21 cellular contexts compared by ENCODE assay signal in genomic region chr12:9699269-9699897, GRCh38. TPM values are rescaled to one million over a fixed set of nuclear protein-coding genes. Genes with fewer than 3 reads are reported as not detected.
A peak's percentile ranks its signal among the peaks of the same experiment; 100 is the strongest.
DNase-seq lines count a peak whose midpoint lies in the region; ATAC-seq and TF ChIP-seq lines count a peak whose summit lies in the region.
"Had no signal": no experiment of that assay in that cellular context is flagged by ENCODE, and none has a peak within 500 bp of the region (broad histone marks: within the 10 kb centered on the region; RNA-seq: fewer than 3 reads in every experiment).

No MANE protein-coding gene starts in this region.

- H3K4me3 Mint-ChIP-seq in activated T-cell treated with anti-CD3 and anti-CD28 coated beads, Interleukin-2, amount 50 U/mL, for 24 hours, result no peak overlapping the region
- H3K4me3 Mint-ChIP-seq in T-cell, result no peak overlapping the region

- H3K27me3 Mint-ChIP-seq in activated T-cell treated with anti-CD3 and anti-CD28 coated beads, Interleukin-2, amount 50 U/mL, for 24 hours, result no peaks in the 10 kb centered on the region
- H3K27me3 Mint-ChIP-seq in T-cell, result no peaks in the 10 kb centered on the region

- peaks cover 38% of the 10 kb centered on the region for H3K36me3 Mint-ChIP-seq in activated T-cell treated with anti-CD3 and anti-CD28 coated beads, Interleukin-2, amount 50 U/mL, for 24 hours (ENCODE audit: low read depth)
- H3K36me3 Mint-ChIP-seq in T-cell, result peaks cover 32% of the 10 kb centered on the region

- H3K4me1 Mint-ChIP-seq in activated T-cell treated with anti-CD3 and anti-CD28 coated beads, Interleukin-2, amount 50 U/mL, for 24 hours (ENCODE audit: low read depth), result peaks cover 73% of the 10 kb centered on the region
- H3K4me1 Mint-ChIP-seq in T-cell, result peaks cover 52 to 65% (median 55%) of the 10 kb centered on the region in 3 donors

- peak overlapping the region in 2 of 4 donors; percentile 39 to 41 for H3K27ac ChIP-seq in gastrocnemius medialis
- H3K27ac ChIP-seq: brain microvascular endothelial cell had no signal

- H3K9ac ChIP-seq in skeletal muscle satellite cell (ENCODE audit: low read depth, low read length), result no peak overlapping the region

- intact Hi-C loops in gastrocnemius medialis (cut with DNase I; ENCODE audit: low total_unique reads), result no loop called here

- ATAC-seq in T-cell (replicated peaks in 1 of 4) (no peak), GM19397 (IDR thresholded peaks at IDR 0.05; ENCODE audit: unreplicated experiment) (no peak), gastrocnemius medialis (no peak)
- ATAC-seq: PC-3 had no signal

- in situ Hi-C loops in gastrocnemius medialis (cut with MboI; ENCODE audit: low sequenced_read_pairs in 4 of 4), result no loop called here

- H3K27ac Mint-ChIP-seq in activated T-cell treated with anti-CD3 and anti-CD28 coated beads, Interleukin-2, amount 50 U/mL, for 24 hours, result peak overlapping the region; percentile 36
- peak overlapping the region; percentile 36 to 94 for H3K27ac Mint-ChIP-seq in T-cell

- TF ChIP-seq POLR2A in gastrocnemius medialis (IDR thresholded peaks at IDR 0.05), result no peak

- H3K4me3 ChIP-seq in skeletal muscle satellite cell (ENCODE audit: low read length) (no peak overlapping the region), gastrocnemius medialis (no peak overlapping the region)

- H3K27me3 ChIP-seq in skeletal muscle satellite cell (ENCODE audit: control insufficient read depth, insufficient read depth, low read length), result no peaks in the 10 kb centered on the region
- H3K27me3 ChIP-seq in gastrocnemius medialis, result no peaks in the 10 kb centered on the region
- H3K27me3 ChIP-seq: brain microvascular endothelial cell had no signal

- H3K9me3 Mint-ChIP-seq in activated T-cell treated with anti-CD3 and anti-CD28 coated beads, Interleukin-2, amount 50 U/mL, for 24 hours, result peaks cover 39% of the 10 kb centered on the region
- H3K9me3 Mint-ChIP-seq in T-cell, result peaks cover 16 to 60% (median 52%) of the 10 kb centered on the region in 3 donors

- H3K4me1 ChIP-seq in skeletal muscle satellite cell (ENCODE audit: control insufficient read depth, insufficient read depth, low read length) (peaks cover 5% of the 10 kb centered on the region), gastrocnemius medialis (no peaks in the 10 kb centered on the region)

- POLR2A ChIA-PET in T-cell (lab: Charles Lee), result interaction anchor here (0.5 to 1.3 kb wide), 5 partner anchors 12 to 61 kb away, joined by 3 to 5 read pairs (median 3); no protein-coding TSS in a partner anchor

- TF ChIP-seq CTCF in gastrocnemius medialis (IDR thresholded peaks at IDR 0.05 in 4 of 5, conservative IDR thresholded peaks at IDR 0.05 in 1 of 5), result no peak

- CTCF ChIA-PET in T-cell (lab: Charles Lee), result interaction anchor here (0.6 to 1.4 kb wide), 4 partner anchors 18 to 64 kb away, joined by 3 to 4 read pairs (median 3); partner anchors contain the start of gene CLEC2D (in 1 of the 2)

- H3K9me3 ChIP-seq in skeletal muscle satellite cell (replicated peaks; ENCODE audit: low read length), result no peaks in the 10 kb centered on the region
- H3K9me3 ChIP-seq in gastrocnemius medialis, result no peaks in the 10 kb centered on the region

- H3K4me2 ChIP-seq in skeletal muscle satellite cell (ENCODE audit: low read length), result peak overlapping the region; percentile 25

- H3K36me3 ChIP-seq in skeletal muscle satellite cell (ENCODE audit: insufficient read depth, low read length), result no peaks in the 10 kb centered on the region
- peaks cover 0 to 9% of the 10 kb centered on the region in 2 donors for H3K36me3 ChIP-seq in gastrocnemius medialis
- H3K36me3 ChIP-seq: brain microvascular endothelial cell had no signal

- no peak for DNase-seq in activated T-cell treated with anti-CD3 and anti-CD28 coated beads, Interleukin-2, amount 50 U/mL, for 24 hours
- DNase-seq in activated T-cell treated with anti-CD3 and anti-CD28 coated beads for 4 hours, result no peak
- DNase-seq in T-cell, result no peak
- peak; percentile 29 for DNase-seq in fibroblast of peridontal ligament (ENCODE audit: extremely low read depth)
- no peak for DNase-seq in gastrocnemius medialis
- DNase-seq in DMS 273 treated with DMSO at 0.1 percent for 48 hours (lab: John Stamatoyannopoulos, UW), result no peak
- DNase-seq: activated CD4-positive, CD25-positive, alpha-beta regulatory T cell; brain microvascular endothelial cell; DMS53; effector CD8-positive, alpha-beta T cell; H7; Karpas-422; NCI-H146; NCI-H524; PC-3; substantia nigra had no signal

RNA-seq across cellular contexts. Expression of gene CLEC2D, which starts 29.9 kb away (rescaled TPM):
- 100 to 1,000 TPM; 217 to 338 (median 311) TPM for total RNA-seq in T-cell
- 1.3 TPM in 2 replicates for total RNA-seq in skeletal muscle satellite cell (2012; rRNA removed)
- total RNA-seq in gastrocnemius medialis, result 1 to 10 TPM in 1 of 4 donors, under 1 TPM in 3; 0.29 to 2.1 (median 0.58) TPM

RNA-seq across cellular contexts. Expression of gene CLECL1, which starts 33.5 kb away (rescaled TPM):
- total RNA-seq in T-cell (1 to 10 TPM; 1.1 to 4.4 (median 2.9) TPM), gastrocnemius medialis (not detected)
- not detected in 2 replicates for total RNA-seq in skeletal muscle satellite cell (2012; rRNA removed)
- total RNA-seq: frontal cortex, H7, mesenteric fat pad, osteoblast, PC-3 had no signal

Comparison
In these comparisons a context has a peak if more than half of its experiments do, and no peak if none do; other contexts are left out.
1. RNA of gene CLEC2D, which starts 29.9 kb away (total RNA-seq): 217 to 338 TPM in T-cell; 0.29 to 2.1 TPM in gastrocnemius medialis; every median in the first group is over 10 times any median in the second.